In genomic region chr20:59686404-59687346, GRCh38 we compare ENCODE assay signal across 26 cellular contexts.
"Had no signal": no experiment of that assay in that cellular context is flagged by ENCODE, and none has a peak within 500 bp of the region (broad histone marks: within the 10 kb centered on the region; RNA-seq: fewer than 3 reads in every experiment).

No MANE protein-coding gene starts in this region.

- DNase-seq: activated CD4-positive, alpha-beta T cell treated with anti-CD3 and anti-CD28 coated beads, Interleukin-2, amount 10 ng/mL, durations not matched to agents 24 days and 14 days; activated CD4-positive, alpha-beta T cell treated with anti-CD3 and anti-CD28 coated beads, Interleukin-2, amount 50 U/mL, for 4 hours; activated CD8-positive, alpha-beta memory T cell treated with anti-CD3 and anti-CD28 coated beads, Interleukin-2, amount 50 U/mL, for 4 hours; activated gamma-delta T cell treated with Interleukin-2 at 50 U/mL for 16 hours; activated naive CD4-positive, alpha-beta T cell treated with anti-CD3 and anti-CD28 coated beads for 36 hours; activated T-cell treated with anti-CD3 and anti-CD28 coated beads for 4 hours; activated T-cell treated with anti-CD3 and anti-CD28 coated beads, Interleukin-2, amount 50 U/mL, for 4 hours; adrenal gland; central memory CD4-positive, alpha-beta T cell; NCI-H1048; NCI-H1105 treated with DMSO at 0.1 percent for 48 hours; NCI-H1436; NCI-H1694; NCI-H1930; NCI-H345; NCI-H524 treated with DMSO at 0.1 percent for 48 hours; SHP77; SJCRH30 had no signal

- H3K27ac Mint-ChIP-seq: activated CD4-positive, alpha-beta T cell treated with anti-CD3 and anti-CD28 coated beads, Interleukin-2, amount 10 ng/mL, durations not matched to agents 24 days and 14 days; activated naive CD4-positive, alpha-beta T cell treated with anti-CD3 and anti-CD28 coated beads for 36 hours; activated naive CD4-positive, alpha-beta T cell treated with anti-CD3 and anti-CD28 coated beads, Interleukin-2, amount 50 U/mL, for 72 hours; activated T-helper 1 cell treated with anti-CD3 and anti-CD28 coated beads, Interleukin-12 subunit alpha, Interleukin-12 subunit beta, Interleukin-2, Interleukin-4 antibody, amounts not matched to agents 30 ng/mL and 10 ng/mL and 1 ng/mL, durations not matched to agents 14 hours and 24 hours and 36 hours; T-helper 1 cell treated with Interleukin-12 subunit alpha and Interleukin-12 subunit beta and Interleukin-4 antibody, amounts not matched to agents 30 μg/mL and 1 μg/mL, for 36 hours; T-helper 2 cell treated with Interferon-gamma antibody and Interleukin-4, amounts not matched to agents 5 μg/mL and 100 μg/mL, for 36 hours had no signal

- H3K36me3 ChIP-seq: adrenal gland, SJCRH30 had no signal

- H3K4me1 ChIP-seq: adrenal gland, SJCRH30 had no signal

- H3K4me3 Mint-ChIP-seq: activated CD4-positive, alpha-beta T cell treated with anti-CD3 and anti-CD28 coated beads, Interleukin-2, amount 10 ng/mL, durations not matched to agents 24 days and 14 days; activated naive CD4-positive, alpha-beta T cell treated with anti-CD3 and anti-CD28 coated beads for 36 hours; activated T-cell treated with anti-CD3 and anti-CD28 coated beads, Interleukin-2, amount 50 U/mL, for 4 hours; activated T-helper 1 cell treated with anti-CD3 and anti-CD28 coated beads, Interleukin-12 subunit alpha, Interleukin-12 subunit beta, Interleukin-2, Interleukin-4 antibody, amounts not matched to agents 30 ng/mL and 10 ng/mL and 1 ng/mL, durations not matched to agents 14 hours and 24 hours and 36 hours; brain; T-helper 1 cell treated with Interleukin-12 subunit alpha and Interleukin-12 subunit beta and Interleukin-4 antibody, amounts not matched to agents 30 μg/mL and 1 μg/mL, for 36 hours; T-helper 2 cell treated with Interferon-gamma antibody and Interleukin-4, amounts not matched to agents 5 μg/mL and 100 μg/mL, for 36 hours had no signal

- FAIRE-seq: TTC549 had no signal

- H3K9me3 Mint-ChIP-seq: activated CD4-positive, alpha-beta T cell treated with anti-CD3 and anti-CD28 coated beads, Interleukin-2, amount 10 ng/mL, durations not matched to agents 24 days and 14 days; activated naive CD4-positive, alpha-beta T cell treated with anti-CD3 and anti-CD28 coated beads for 36 hours; activated naive CD4-positive, alpha-beta T cell treated with anti-CD3 and anti-CD28 coated beads, Interleukin-2, amount 50 U/mL, for 72 hours; activated T-cell treated with anti-CD3 and anti-CD28 coated beads, Interleukin-2, amount 50 U/mL, for 4 hours; activated T-helper 1 cell treated with anti-CD3 and anti-CD28 coated beads, Interleukin-12 subunit alpha, Interleukin-12 subunit beta, Interleukin-2, Interleukin-4 antibody, amounts not matched to agents 30 ng/mL and 10 ng/mL and 1 ng/mL, durations not matched to agents 14 hours and 24 hours and 36 hours; T-helper 1 cell treated with Interleukin-12 subunit alpha and Interleukin-12 subunit beta and Interleukin-4 antibody, amounts not matched to agents 30 μg/mL and 1 μg/mL, for 36 hours; T-helper 2 cell treated with Interferon-gamma antibody and Interleukin-4, amounts not matched to agents 5 μg/mL and 100 μg/mL, for 36 hours had no signal

- ATAC-seq: activated naive CD4-positive, alpha-beta T cell treated with anti-CD3 and anti-CD28 coated beads, Interleukin-2, amount 50 U/mL, for 72 hours; activated T-cell treated with anti-CD3 and anti-CD28 coated beads, Interleukin-2, amount 50 U/mL, for 4 hours; Panc1 had no signal

- H3K9me3 ChIP-seq: adrenal gland had no signal

- H3K36me3 Mint-ChIP-seq: activated naive CD4-positive, alpha-beta T cell treated with anti-CD3 and anti-CD28 coated beads, Interleukin-2, amount 50 U/mL, for 72 hours; brain had no signal

- H3K4me1 Mint-ChIP-seq: activated CD4-positive, alpha-beta T cell treated with anti-CD3 and anti-CD28 coated beads, Interleukin-2, amount 10 ng/mL, durations not matched to agents 24 days and 14 days had no signal

- H3K27ac ChIP-seq: adrenal gland, SJCRH30, SK-N-MC had no signal

- H3K4me3 ChIP-seq: adrenal gland, SJCRH30, SK-N-MC had no signal

- H3K27me3 ChIP-seq: adrenal gland had no signal

- H3K27me3 Mint-ChIP-seq: activated CD4-positive, alpha-beta T cell treated with anti-CD3 and anti-CD28 coated beads, Interleukin-2, amount 10 ng/mL, durations not matched to agents 24 days and 14 days; brain had no signal
